8 cellular contexts compared by ENCODE assay signal in genomic region chr10:61901829-61902447, GRCh38. TPM values are rescaled to one million over a fixed set of nuclear protein-coding genes. Genes with fewer than 3 reads are reported as not detected.
DNase-seq lines count a peak whose midpoint lies in the region; ATAC-seq and TF ChIP-seq lines count a peak whose summit lies in the region.

No MANE protein-coding gene starts in this region.

- ATAC-seq in heart left ventricle (peak in 3 of 4 donors; percentile 2 to 6 (median 3)), psoas muscle (peak in 1 of 4 donors; percentile 3)

- H3K4me3 Mint-ChIP-seq in activated T-helper 1 cell treated with anti-CD3 and anti-CD28 coated beads, Interleukin-12 subunit alpha, Interleukin-12 subunit beta, Interleukin-2, Interleukin-4 antibody, amounts not matched to agents 30 ng/mL and 10 ng/mL and 1 ng/mL, durations not matched to agents 14 hours and 24 hours and 36 hours, result peak overlapping the region; percentile 97

- H3K9me3 Mint-ChIP-seq in activated T-helper 1 cell treated with anti-CD3 and anti-CD28 coated beads, Interleukin-12 subunit alpha, Interleukin-12 subunit beta, Interleukin-2, Interleukin-4 antibody, amounts not matched to agents 30 ng/mL and 10 ng/mL and 1 ng/mL, durations not matched to agents 14 hours and 24 hours and 36 hours, result no peaks in the 10 kb centered on the region

- peaks cover 12% of the 10 kb centered on the region for H3K36me3 Mint-ChIP-seq in activated T-helper 1 cell treated with anti-CD3 and anti-CD28 coated beads, Interleukin-12 subunit alpha, Interleukin-12 subunit beta, Interleukin-2, Interleukin-4 antibody, amounts not matched to agents 30 ng/mL and 10 ng/mL and 1 ng/mL, durations not matched to agents 14 hours and 24 hours and 36 hours (ENCODE audit: low read depth)

- peak overlapping the region; percentile 98 for H3K27ac Mint-ChIP-seq in activated T-helper 1 cell treated with anti-CD3 and anti-CD28 coated beads, Interleukin-12 subunit alpha, Interleukin-12 subunit beta, Interleukin-2, Interleukin-4 antibody, amounts not matched to agents 30 ng/mL and 10 ng/mL and 1 ng/mL, durations not matched to agents 14 hours and 24 hours and 36 hours

- H3K27ac ChIP-seq in heart left ventricle, result peak overlapping the region; percentile 89 to 100 (median 94)
- H3K27ac ChIP-seq in psoas muscle, result peak overlapping the region; percentile 98

- H3K36me3 ChIP-seq in HAP-1 (replicated peaks), result no peaks in the 10 kb centered on the region; the same call in 1 of the 2 replicates
- no peaks in the 10 kb centered on the region for H3K36me3 ChIP-seq in heart left ventricle
- H3K36me3 ChIP-seq in psoas muscle (ENCODE audit: insufficient read depth in 1 of 2, low read depth in 1 of 2), result no peaks in the 10 kb centered on the region

- H3K9me3 ChIP-seq in HAP-1 (no peaks in the 10 kb centered on the region), heart left ventricle (no peaks in the 10 kb centered on the region), psoas muscle (no peaks in the 10 kb centered on the region)

- H3K4me3 ChIP-seq in HAP-1 (peak overlapping the region; percentile 53), heart left ventricle (peak overlapping the region; percentile 50 to 92 (median 82)), psoas muscle (peak overlapping the region; percentile 98)

- TF ChIP-seq CTCF in heart left ventricle (IDR thresholded peaks at IDR 0.05) (no peak), psoas muscle (IDR thresholded peaks at IDR 0.05) (no peak)

- H3K4me1 ChIP-seq in HAP-1 (peaks cover 50% of the 10 kb centered on the region), heart left ventricle (peaks cover 2 to 55% (median 26%) of the 10 kb centered on the region in 12 donors), psoas muscle (peaks cover 29% of the 10 kb centered on the region)

- intact Hi-C loops in activated T-helper 1 cell treated with anti-CD3 and anti-CD28 coated beads, Interleukin-12 subunit alpha, Interleukin-12 subunit beta, Interleukin-2, Interleukin-4 antibody, amounts not matched to agents 30 ng/mL and 10 ng/mL and 1 ng/mL, durations not matched to agents 14 hours and 24 hours and 36 hours (cut with micrococcal nuclease), result loop anchor here (1.0 to 10.0 kb wide), 13 partner anchors 86 to 1997 kb away; partner anchors contain the start of genes CCDC6, EGR2, NRBF2 and RTKN2
- intact Hi-C loops in heart left ventricle (cut with DNase I) (loop anchor here in 9 of 10 donors (2.0 to 10.0 kb wide), 11 partner anchors 35 to 343 kb away; no protein-coding TSS in a partner anchor), psoas muscle (cut with DNase I) (loop anchor here (2.0 to 10.0 kb wide), 4 partner anchors 90 to 180 kb away; no protein-coding TSS in a partner anchor), posterior vena cava (cut with DNase I) (loop anchor here (5.0 to 10.0 kb wide), 2 partner anchors 133 to 145 kb away; no protein-coding TSS in a partner anchor)

- peak; percentile 14 for DNase-seq in AG08395 (ENCODE audit: low spot score)
- peak; percentile 29 to 38 for DNase-seq in HAP-1 (ENCODE audit: low spot score in 2 of 2)
- no peak for DNase-seq in activated T-helper 1 cell treated with anti-CD3 and anti-CD28 coated beads, Interleukin-12 subunit alpha, Interleukin-12 subunit beta, Interleukin-2, Interleukin-4 antibody, amounts not matched to agents 30 ng/mL and 10 ng/mL and 1 ng/mL, durations not matched to agents 14 hours and 24 hours and 36 hours (ENCODE audit: low spot score)
- no peak for DNase-seq in heart left ventricle
- DNase-seq in psoas muscle, result no peak
- no peak for DNase-seq in posterior vena cava (ENCODE audit: low spot score)
- DNase-seq in NCI-H2196 (lab: John Stamatoyannopoulos, UW; ENCODE audit: unreplicated experiment), result no peak
- DNase-seq in NOMO-1 treated with DMSO at 0.1 percent for 48 hours (lab: John Stamatoyannopoulos, UW; ENCODE audit: unreplicated experiment), result no peak

- peaks cover 59% of the 10 kb centered on the region for H3K4me1 Mint-ChIP-seq in activated T-helper 1 cell treated with anti-CD3 and anti-CD28 coated beads, Interleukin-12 subunit alpha, Interleukin-12 subunit beta, Interleukin-2, Interleukin-4 antibody, amounts not matched to agents 30 ng/mL and 10 ng/mL and 1 ng/mL, durations not matched to agents 14 hours and 24 hours and 36 hours (ENCODE audit: low read depth)

- in situ Hi-C loops in HAP-1 (cut with MboI; ENCODE audit: low sequenced_read_pairs), result no loop called here

- no peaks in the 10 kb centered on the region for H3K27me3 ChIP-seq in HAP-1 (ENCODE audit: low read depth)
- H3K27me3 ChIP-seq in heart left ventricle, result no peaks in the 10 kb centered on the region
- H3K27me3 ChIP-seq in psoas muscle (ENCODE audit: insufficient read depth in 3 of 3, low read length in 2 of 3), result no peaks in the 10 kb centered on the region

- TF ChIP-seq POLR2A in heart left ventricle (IDR thresholded peaks at IDR 0.05), result no peak

- no peaks in the 10 kb centered on the region for H3K27me3 Mint-ChIP-seq in activated T-helper 1 cell treated with anti-CD3 and anti-CD28 coated beads, Interleukin-12 subunit alpha, Interleukin-12 subunit beta, Interleukin-2, Interleukin-4 antibody, amounts not matched to agents 30 ng/mL and 10 ng/mL and 1 ng/mL, durations not matched to agents 14 hours and 24 hours and 36 hours (ENCODE audit: insufficient read depth)

- WGBS in heart left ventricle, 4 donors, result 0 to 1% (median 0%) methylated on average over 14 of the region's 14 CpGs
- 0% methylated on average over 14 of the region's 14 CpGs for WGBS in psoas muscle, 3 donors

RNA-seq across cellular contexts. Expression of gene ARID5B, which starts 0.4 kb away (rescaled TPM):
- 62.4 and 65.1 TPM in 2 replicates for total RNA-seq in activated T-helper 1 cell treated with anti-CD3 and anti-CD28 coated beads, Interleukin-12 subunit alpha, Interleukin-12 subunit beta, Interleukin-2, Interleukin-4 antibody, amounts not matched to agents 30 ng/mL and 10 ng/mL and 1 ng/mL, durations not matched to agents 14 hours and 24 hours and 36 hours
- total RNA-seq in heart left ventricle (10 to 100 TPM; 11.2 to 45.5 (median 29.9) TPM), psoas muscle (100 to 1,000 TPM in 2 of 4 donors, 10 to 100 TPM in 2; 47.7 to 166 (median 104) TPM), posterior vena cava (10 to 100 TPM; 75.0 to 96.1 TPM)
- polyA plus RNA-seq in heart left ventricle (10 to 100 TPM in 1 of 2 donors, 1 to 10 TPM in 1; 4.5 to 15.8 TPM), psoas muscle (10 to 100 TPM in 2 of 3 donors, 1 to 10 TPM in 1; 8.5 to 93.0 (median 75.9) TPM)

Comparison
In these comparisons a context has a peak if more than half of its experiments do, and no peak if none do; other contexts are left out.
1. DNase-seq: peak in AG08395 (single experiment) and HAP-1 (2 of 2); none in activated T-helper 1 cell treated with anti-CD3 and anti-CD28 coated beads, Interleukin-12 subunit alpha, Interleukin-12 subunit beta, Interleukin-2, Interleukin-4 antibody, amounts not matched to agents 30 ng/mL and 10 ng/mL and 1 ng/mL, durations not matched to agents 14 hours and 24 hours and 36 hours (single experiment), heart left ventricle (0 of 5), psoas muscle (0 of 2), posterior vena cava (single experiment), NCI-H2196 (single experiment) and NOMO-1 treated with DMSO at 0.1 percent for 48 hours (single experiment).
2. Peak in every context shown above with its lines, with median percentiles within 50 percentile points of each other: H3K4me3 ChIP-seq.